ENCODE assay signal across 8 cellular contexts in the genomic region with DNA sequence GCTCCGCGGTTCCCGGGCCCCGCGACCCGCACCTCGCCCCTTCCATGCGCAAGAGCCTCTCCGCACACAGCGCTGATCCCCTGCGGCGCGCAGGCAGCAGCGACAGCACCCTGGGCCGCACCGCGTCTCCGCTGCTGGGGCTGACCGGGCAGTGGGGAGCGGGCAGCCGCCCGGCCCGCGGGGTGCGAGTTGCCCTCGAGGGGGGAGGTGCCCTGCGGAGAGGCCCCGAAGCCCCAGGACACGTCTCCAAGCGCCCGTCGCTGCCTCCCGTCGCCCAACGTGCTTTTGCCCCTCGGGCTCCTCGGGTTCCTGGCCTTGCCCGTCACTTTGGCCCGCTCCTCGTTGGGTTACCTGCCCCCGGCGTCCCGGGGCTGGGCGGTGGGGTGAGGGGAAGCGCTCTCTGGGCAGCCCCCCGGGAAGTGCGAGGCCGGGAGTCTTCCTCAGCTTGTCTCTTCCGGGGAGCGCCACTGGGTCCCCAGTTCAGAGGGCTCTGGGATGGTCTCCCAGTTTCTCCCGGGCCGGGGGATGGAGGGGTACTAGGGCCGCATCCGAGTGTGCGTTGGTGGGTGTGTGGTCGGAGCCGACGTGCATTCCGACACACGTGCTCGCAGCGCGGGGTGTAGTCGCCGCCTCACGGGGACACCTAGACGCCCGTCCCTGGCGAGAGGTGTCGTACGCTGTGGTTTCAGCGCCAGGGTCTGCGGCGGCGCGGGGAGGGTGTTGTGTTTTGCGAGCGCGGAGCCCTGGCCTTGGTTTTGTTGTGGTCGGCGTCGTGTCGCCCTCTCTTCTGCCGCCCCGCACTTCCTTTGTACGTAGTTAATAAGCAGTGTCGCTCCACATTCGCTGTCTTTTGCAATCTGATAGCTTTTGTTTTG. TPM values are rescaled to one million over a fixed set of nuclear protein-coding genes. Genes with fewer than 3 reads are reported as not detected.
DNase-seq lines count a peak whose midpoint lies in the region; ATAC-seq, FAIRE-seq and TF ChIP-seq lines count a peak whose summit lies in the region.

No MANE protein-coding gene starts in this region.

- SMC1A ChIA-PET in GM12878 (lab: Charles Lee; ENCODE audit: uncharacterized antibody, unreplicated experiment) = no interaction called here

- no peaks in the 10 kb centered on the region for H3K36me3 ChIP-seq in GM12878 (ENCODE audit: control insufficient read depth in 2 of 2, insufficient read depth in 2 of 2, low read length in 1 of 2)

- POLR2A ChIA-PET in GM12878 (lab: Charles Lee) = no interaction called here

- TF ChIP-seq CTCF in GM12865 (IDR thresholded peaks at IDR 0.05; ENCODE audit: insufficient read depth, low read depth, low read length, missing control alignments) (no peak), GM12878 (IDR thresholded peaks at IDR 0.05 in 2 of 3, conservative IDR thresholded peaks at IDR 0.05 in 1 of 3; ENCODE audit: control insufficient read depth in 2 of 3, extremely low read depth in 1 of 3, insufficient read depth in 1 of 3, low read depth in 3 of 3, low read length in 3 of 3) (no peak)

- H3K27me3 ChIP-seq in GM12878 (replicated peaks in 1 of 2; ENCODE audit: control insufficient read depth in 2 of 2, insufficient read depth in 2 of 2, low read length in 1 of 2) = peaks cover 14 to 29% of the 10 kb centered on the region in 2 experiments

- H3K79me2 ChIP-seq in GM12878 (ENCODE audit: control insufficient read depth, insufficient read depth, low read length) = no peaks in the 10 kb centered on the region

- in situ Hi-C loops in GM12878 (cut with MboI) = loop anchor here (10.0 kb wide), 2 partner anchors 205 to 425 kb away; no protein-coding TSS in a partner anchor

- ATAC-seq in GM12878 (no peak), GM18907 (IDR thresholded peaks at IDR 0.05; ENCODE audit: unreplicated experiment) (no peak), HG03469 (IDR thresholded peaks at IDR 0.05; ENCODE audit: unreplicated experiment) (no peak)

- FAIRE-seq in GM12878 (lab: Jason Lieb, UNC) = no peak

- H3K4me1 ChIP-seq in GM12878 (ENCODE audit: control insufficient read depth, insufficient read depth, low read length) = no peaks in the 10 kb centered on the region; the same call in 1 of the 2 replicates

- H3K9me3 ChIP-seq in GM12878 (replicated peaks; ENCODE audit: control insufficient read depth, insufficient read depth, low read length) = no peaks in the 10 kb centered on the region; the same call in 2 of the 3 replicates

- BruUV-seq in GM12878 (replicated peaks; lab: Mats Ljungman, UMichigan) = no TSS peak

- H2AFZ ChIP-seq in GM12878 (ENCODE audit: control insufficient read depth, low read depth, low read length) = no peak overlapping the region; the same call in 1 of the 2 replicates

- intact Hi-C loops in GM12878 (cut with micrococcal nuclease; ENCODE audit: unreplicated experiment) = loop anchor here (2.0 to 5.0 kb wide), 2 partner anchors 207 to 427 kb away; no protein-coding TSS in a partner anchor

- H3K4me3 ChIP-seq in GM12865 (ENCODE audit: low read depth, low read length) (peak overlapping the region; percentile 59), GM12878 (peak overlapping the region; percentile 74; the same call in 1 of the 2 replicates), iPS-11a (ENCODE audit: low read depth, low read length) (peak overlapping the region; percentile 83), skin epidermis (peak overlapping the region; percentile 78 to 83 (median 80))

- RAD21 ChIA-PET in GM12878 (lab: Charles Lee; ENCODE audit: unreplicated experiment) = no interaction called here

- H4K20me1 ChIP-seq in GM12878 (ENCODE audit: control insufficient read depth, insufficient read depth) = no peaks in the 10 kb centered on the region

- no peak for TF ChIP-seq EP300 in GM12878 (IDR thresholded peaks at IDR 0.05; ENCODE audit: borderline replicate concordance in 1 of 2, control insufficient read depth in 1 of 2, low read depth in 2 of 2, low read length in 2 of 2)

- TF ChIP-seq RAD21 in GM12878 (IDR thresholded peaks at IDR 0.05; ENCODE audit: insufficient read depth, low read depth, low read length) = no peak

- TF ChIP-seq POLR2A in GM12878 (IDR thresholded peaks at IDR 0.05; ENCODE audit: low read depth, low read length) = no peak

- H3K4me2 ChIP-seq in GM12878 (ENCODE audit: control insufficient read depth, insufficient read depth) = peak overlapping the region; percentile 56

- H3K27ac ChIP-seq in GM12878 (ENCODE audit: control insufficient read depth, insufficient read depth) (no peak overlapping the region), skin epidermis (peak overlapping the region in 20 of 21 experiments; percentile 30 to 93 (median 83))

- 62% methylated on average over 70 of the region's 88 CpGs for WGBS in GM12878 (ENCODE audit: insufficient coverage, insufficient replicate concordance, low lambda C conversion rate, missing lambda C conversion rate)

- no peak overlapping the region for H3K9ac ChIP-seq in GM12878 (ENCODE audit: control insufficient read depth, insufficient read depth, low read length)

- peak; percentile 11 for DNase-seq in GM12865 (ENCODE audit: low read depth)
- DNase-seq in SW480 (ENCODE audit: low spot score) = peak; percentile 36
- DNase-seq in GM12878 (ENCODE audit: low read depth, low spot score) = no peak
- DNase-seq in DMS79 treated with DMSO at 0.1 percent for 48 hours (lab: John Stamatoyannopoulos, UW) = no peak

- CTCF ChIA-PET in GM12878 (lab: Yijun Ruan, JAX) = no interaction called here

TF ChIP-seq in GM12878, 131 proteins besides CTCF, POLR2A, EP300 and RAD21:
- TF ChIP-seq BMI1 (IDR thresholded peaks at IDR 0.05; ENCODE audit: borderline replicate concordance) = 0 out of 2 replicates have a peak, but pooled peaks have one; percentile 19
- no peak for TF ChIP-seq ZNF217 (IDR thresholded peaks at IDR 0.05)
- peak in 1 of 2 experiments; percentile 55; a peak in 1 of 4 replicates for TF ChIP-seq BHLHE40 (IDR thresholded peaks at IDR 0.05; ENCODE audit: borderline replicate concordance in 1 of 2, low read depth in 2 of 2, low read length in 1 of 2)
- no peak for TF ChIP-seq SP1 (IDR thresholded peaks at IDR 0.05; ENCODE audit: low read depth, low read length)
- TF ChIP-seq, protein P1, sequence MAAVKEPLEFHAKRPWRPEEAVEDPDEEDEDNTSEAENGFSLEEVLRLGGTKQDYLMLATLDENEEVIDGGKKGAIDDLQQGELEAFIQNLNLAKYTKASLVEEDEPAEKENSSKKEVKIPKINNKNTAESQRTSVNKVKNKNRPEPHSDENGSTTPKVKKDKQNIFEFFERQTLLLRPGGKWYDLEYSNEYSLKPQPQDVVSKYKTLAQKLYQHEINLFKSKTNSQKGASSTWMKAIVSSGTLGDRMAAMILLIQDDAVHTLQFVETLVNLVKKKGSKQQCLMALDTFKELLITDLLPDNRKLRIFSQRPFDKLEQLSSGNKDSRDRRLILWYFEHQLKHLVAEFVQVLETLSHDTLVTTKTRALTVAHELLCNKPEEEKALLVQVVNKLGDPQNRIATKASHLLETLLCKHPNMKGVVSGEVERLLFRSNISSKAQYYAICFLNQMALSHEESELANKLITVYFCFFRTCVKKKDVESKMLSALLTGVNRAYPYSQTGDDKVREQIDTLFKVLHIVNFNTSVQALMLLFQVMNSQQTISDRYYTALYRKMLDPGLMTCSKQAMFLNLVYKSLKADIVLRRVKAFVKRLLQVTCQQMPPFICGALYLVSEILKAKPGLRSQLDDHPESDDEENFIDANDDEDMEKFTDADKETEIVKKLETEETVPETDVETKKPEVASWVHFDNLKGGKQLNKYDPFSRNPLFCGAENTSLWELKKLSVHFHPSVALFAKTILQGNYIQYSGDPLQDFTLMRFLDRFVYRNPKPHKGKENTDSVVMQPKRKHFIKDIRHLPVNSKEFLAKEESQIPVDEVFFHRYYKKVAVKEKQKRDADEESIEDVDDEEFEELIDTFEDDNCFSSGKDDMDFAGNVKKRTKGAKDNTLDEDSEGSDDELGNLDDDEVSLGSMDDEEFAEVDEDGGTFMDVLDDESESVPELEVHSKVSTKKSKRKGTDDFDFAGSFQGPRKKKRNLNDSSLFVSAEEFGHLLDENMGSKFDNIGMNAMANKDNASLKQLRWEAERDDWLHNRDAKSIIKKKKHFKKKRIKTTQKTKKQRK (IDR thresholded peaks at IDR 0.05; ENCODE audit: low read depth, low read length) = no peak
- TF ChIP-seq JUND (IDR thresholded peaks at IDR 0.05; ENCODE audit: low read depth, low read length) = no peak

RNA-seq across cellular contexts. Expression of a gene that starts 1.9 kb away (rescaled TPM):
- 55.4 and 58.6 TPM in 2 replicates for total RNA-seq in GM12878 (2013; cell fraction: nucleolus; rRNA removed)
- 0.44 and 0.51 TPM in 2 replicates for total RNA-seq in GM12878 (2014; rRNA removed)
- total RNA-seq in GM12878 (2014; rRNA removed; fragmentation: Illumina TruSeq; extraction: Trizol) = 0.41 and 0.67 TPM in 2 replicates
- 0.72 and 1.1 TPM in 2 replicates for total RNA-seq in GM12878 (2021)
- 0.37 TPM for polyA plus RNA-seq in GM12878 (2011; ENCODE audit: low read depth)
- 2.1 and 2.7 TPM in 2 replicates for polyA plus RNA-seq in GM12878 (2011; rRNA removed)
- polyA plus RNA-seq in GM12878 (2011; cell fraction: cytosol; rRNA removed) = 2.5 and 3.5 TPM in 2 replicates
- polyA plus RNA-seq in GM12878 (2011; cell fraction: nucleus; rRNA removed) = 13.0 and 14.0 TPM in 2 replicates
- polyA plus RNA-seq in GM12878 (2012) = 0.35 and 0.87 TPM in 2 replicates
- polyA plus RNA-seq in GM12878 (2014; fragmentation: Illumina TruSeq; extraction: Trizol) = 0.51 and 3.1 TPM in 2 replicates
- polyA plus RNA-seq in GM12878 (2014; fragmentation: Nextera tagmentation; extraction: Ambion mirVana) = under 1 TPM; 0.03 to 0.11 TPM
- polyA plus RNA-seq in GM12878 (2014; rRNA removed) = 0.65 and 1.1 TPM in 2 replicates
- 1 to 10 TPM in 1 of 2 experiments, under 1 TPM in 1; 0.99 to 1.3 TPM for polyA plus RNA-seq in GM12878 (2016; fragmentation: Nextera tagmentation; extraction: Ambion mirVana)
- 8.0 and 13.2 TPM in 2 replicates for polyA minus RNA-seq in GM12878 (2011; rRNA and poly(A)+ RNA removed)
- 8.2 and 8.7 TPM in 2 replicates for polyA minus RNA-seq in GM12878 (2011; cell fraction: cytosol; rRNA and poly(A)+ RNA removed)
- polyA minus RNA-seq in GM12878 (2011; cell fraction: nucleus; rRNA and poly(A)+ RNA removed) = 16.1 and 21.9 TPM in 2 replicates

Comparison
In these comparisons a context has a peak if more than half of its experiments do, and no peak if none do; other contexts are left out.
1. DNase-seq: peak in GM12865 (single experiment) and SW480 (single experiment); none in GM12878 (single experiment) and DMS79 treated with DMSO at 0.1 percent for 48 hours (single experiment).
2. Peak in every context shown above with its lines, with median percentiles within 50 percentile points of each other: H3K4me3 ChIP-seq.